Comparison of ENCODE assay signal across 12 cellular contexts in the genomic region with DNA sequence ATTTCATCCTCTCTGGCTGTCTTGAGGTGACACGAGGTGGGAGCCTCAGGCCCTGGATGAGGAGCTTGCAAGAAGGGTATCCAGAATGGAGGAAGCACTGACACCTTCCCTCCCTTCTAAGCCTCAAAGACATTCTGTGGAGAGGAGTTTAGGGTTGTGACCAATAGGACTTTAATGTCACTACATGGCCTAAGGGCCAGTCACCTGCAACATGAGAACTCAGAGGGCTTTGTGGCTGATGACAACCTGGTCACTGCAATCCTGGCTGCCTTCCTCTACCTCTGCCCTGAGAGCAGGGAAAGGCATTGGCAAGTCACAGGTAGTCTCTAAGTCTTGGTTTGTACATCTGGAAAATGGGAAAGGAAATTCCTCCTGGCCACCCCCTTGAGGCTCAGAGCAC. TPM values are rescaled to one million over a fixed set of nuclear protein-coding genes. Genes with fewer than 3 reads are reported as not detected.
DNase-seq lines count a peak whose midpoint lies in the region; ATAC-seq and TF ChIP-seq lines count a peak whose summit lies in the region.
"Had no signal": no experiment of that assay in that cellular context is flagged by ENCODE, and none has a peak within 500 bp of the region (broad histone marks: within the 10 kb centered on the region; RNA-seq: fewer than 3 reads in every experiment).

No MANE protein-coding gene starts in this region.

- no peak for ATAC-seq in HCT116
- ATAC-seq in activated naive CD8-positive, alpha-beta T cell treated with anti-CD3 and anti-CD28 coated beads, Interleukin-2, amount 50 U/mL, for 24 hours, result no peak
- no peak for ATAC-seq in HG02610 (IDR thresholded peaks at IDR 0.05; ENCODE audit: unreplicated experiment)
- ATAC-seq: mucosa of descending colon; stimulated activated naive CD8-positive, alpha-beta T cell treated with anti-CD3 and anti-CD28 coated beads, Interleukin-15, Interleukin-2, amounts not matched to agents 100 U/mL and 50 U/mL, for 24 hours had no signal

- no peaks in the 10 kb centered on the region for H3K27me3 Mint-ChIP-seq in activated naive CD8-positive, alpha-beta T cell treated with anti-CD3 and anti-CD28 coated beads, Interleukin-2, amount 50 U/mL, for 24 hours
- H3K27me3 Mint-ChIP-seq in neural crest cell (ENCODE audit: low read depth), result no peaks in the 10 kb centered on the region

- H3K27ac Mint-ChIP-seq in activated naive CD8-positive, alpha-beta T cell treated with anti-CD3 and anti-CD28 coated beads, Interleukin-2, amount 50 U/mL, for 24 hours, result peak overlapping the region; percentile 59
- no peak overlapping the region for H3K27ac Mint-ChIP-seq in neural crest cell (ENCODE audit: unreplicated experiment)

- H3K79me2 ChIP-seq in HCT116 (ENCODE audit: insufficient read depth, low read length), result peaks cover 100% of the 10 kb centered on the region
- H3K79me2 ChIP-seq in SK-N-SH (ENCODE audit: insufficient read depth), result peaks cover 83% of the 10 kb centered on the region

- peak overlapping the region; percentile 83 to 100 (median 97); a peak in 21 of 22 replicates for H3K4me2 ChIP-seq in BLaER1 treated with 17β-estradiol and CSF1 and Interleukin-3, amounts not matched to agents 10 nM and 100 nM
- H3K4me2 ChIP-seq in HCT116 (ENCODE audit: low read length) (no peak overlapping the region), SK-N-SH (no peak overlapping the region)

- WGBS in SK-N-SH (ENCODE audit: low lambda C conversion rate), result 100% methylated on average over 1 of the region's 1 CpG

- H3K4me3 Mint-ChIP-seq in activated naive CD8-positive, alpha-beta T cell treated with anti-CD3 and anti-CD28 coated beads, Interleukin-2, amount 50 U/mL, for 24 hours, result peak overlapping the region; percentile 83
- peak overlapping the region; percentile 74 for H3K4me3 Mint-ChIP-seq in neural crest cell

- peaks cover 71 to 93% (median 80%) of the 10 kb centered on the region in 10 experiments for H3K4me1 ChIP-seq in BLaER1 treated with 17β-estradiol and CSF1 and Interleukin-3, amounts not matched to agents 10 nM and 100 nM
- H3K4me1 ChIP-seq in HCT116 (ENCODE audit: control insufficient read depth in 1 of 2, insufficient read depth in 2 of 2, low read length in 2 of 2), result peaks cover 5 to 31% of the 10 kb centered on the region in 2 experiments; a peak in 3 of 4 replicates
- peaks cover 0 to 71% of the 10 kb centered on the region in 2 experiments; a peak in 1 of 4 replicates for H3K4me1 ChIP-seq in SK-N-SH (ENCODE audit: control insufficient read depth in 1 of 2, insufficient read depth in 2 of 2, low read depth in 1 of 2, low read length in 1 of 2)

- no peak for TF ChIP-seq POLR2A in HCT116 (IDR thresholded peaks at IDR 0.05; ENCODE audit: borderline replicate concordance, extremely low read depth, insufficient read depth, insufficient read length)

- POLR2A ChIA-PET in HCT116 (lab: Charles Lee) (no interaction called here), SK-N-SH (lab: Yijun Ruan, JAX) (no interaction called here)

- TF ChIP-seq EP300 in SK-N-SH (IDR thresholded peaks at IDR 0.05; ENCODE audit: borderline replicate concordance in 1 of 2, low read depth in 1 of 2, low read length in 1 of 2), result no peak

- peaks cover 68 to 99% (median 92%) of the 10 kb centered on the region in 11 experiments for H4K20me1 ChIP-seq in BLaER1 treated with 17β-estradiol and CSF1 and Interleukin-3, amounts not matched to agents 10 nM and 100 nM
- no peaks in the 10 kb centered on the region for H4K20me1 ChIP-seq in HCT116 (ENCODE audit: insufficient read depth)
- peaks cover 55% of the 10 kb centered on the region for H4K20me1 ChIP-seq in SK-N-SH (ENCODE audit: insufficient read depth)

- RAD21 ChIA-PET in HCT116 (lab: Charles Lee; ENCODE audit: low non-redundant PET in 1 of 2, low total read pairs in 2 of 2, uncharacterized antibody in 2 of 2, unreplicated experiment in 2 of 2), result no interaction called here

- peaks cover 3% of the 10 kb centered on the region for H3K36me3 Mint-ChIP-seq in activated naive CD8-positive, alpha-beta T cell treated with anti-CD3 and anti-CD28 coated beads, Interleukin-2, amount 50 U/mL, for 24 hours (ENCODE audit: low read depth)
- H3K36me3 Mint-ChIP-seq in neural crest cell (ENCODE audit: low read depth), result no peaks in the 10 kb centered on the region

- no peaks in the 10 kb centered on the region for H3K9me3 Mint-ChIP-seq in activated naive CD8-positive, alpha-beta T cell treated with anti-CD3 and anti-CD28 coated beads, Interleukin-2, amount 50 U/mL, for 24 hours
- no peaks in the 10 kb centered on the region for H3K9me3 Mint-ChIP-seq in neural crest cell

- H3F3A ChIP-seq in SK-N-SH (replicated peaks; ENCODE audit: insufficient read depth), result no peaks in the 10 kb centered on the region

- CTCF ChIA-PET in HCT116 (lab: Charles Lee), result no interaction called here
- CTCF ChIA-PET in SK-N-SH (lab: Yijun Ruan, JAX), result interaction anchor here (1.2 to 2.3 kb wide), 2 partner anchors 12 to 16 kb away, joined by 4 to 6 read pairs; no protein-coding TSS in a partner anchor

- no peak overlapping the region for H3K4me3 ChIP-seq in BLaER1 treated with 17β-estradiol and CSF1 and Interleukin-3, amounts not matched to agents 10 nM and 100 nM
- no peak overlapping the region for H3K4me3 ChIP-seq in HCT116 (replicated peaks in 1 of 2; ENCODE audit: low read depth in 1 of 2, low read length in 2 of 2)
- H3K4me3 ChIP-seq in SK-N-SH (ENCODE audit: low read depth in 2 of 2, low read length in 1 of 2), result no peak overlapping the region
- H3K4me3 ChIP-seq: mucosa of descending colon had no signal

- TF ChIP-seq RAD21 in HCT116 (IDR thresholded peaks at IDR 0.05; ENCODE audit: low read depth), result no peak
- no peak for TF ChIP-seq RAD21 in SK-N-SH (IDR thresholded peaks at IDR 0.05; ENCODE audit: low read length)

- H3K9ac ChIP-seq in BLaER1 treated with 17β-estradiol and CSF1 and Interleukin-3, amounts not matched to agents 10 nM and 100 nM, result peak overlapping the region in 9 of 11 experiments; percentile 18 to 61 (median 39); a peak in 9 of 22 replicates
- no peak overlapping the region for H3K9ac ChIP-seq in HCT116 (ENCODE audit: low read length)
- no peak overlapping the region for H3K9ac ChIP-seq in SK-N-SH

- H3K9me3 ChIP-seq in BLaER1 treated with 17β-estradiol and CSF1 and Interleukin-3, amounts not matched to agents 10 nM and 100 nM (replicated peaks in 1 of 11), result no peaks in the 10 kb centered on the region
- H3K9me3 ChIP-seq in HCT116 (ENCODE audit: control insufficient read depth in 1 of 2, insufficient read depth in 1 of 2, low read depth in 1 of 2, low read length in 2 of 2), result no peaks in the 10 kb centered on the region
- no peaks in the 10 kb centered on the region for H3K9me3 ChIP-seq in SK-N-SH
- H3K9me3 ChIP-seq: mucosa of descending colon had no signal

- DNase-seq in HCT116 (ENCODE audit: low read depth, low spot score) (no peak), neural crest cell (ENCODE audit: low read depth, low spot score) (no peak), NCI-H187 treated with DMSO at 0.1 percent for 48 hours (lab: John Stamatoyannopoulos, UW) (no peak), SK-N-SH (no peak), NCI-H82 treated with DMSO at 0.1 percent for 48 hours (lab: John Stamatoyannopoulos, UW; ENCODE audit: unreplicated experiment) (no peak)
- DNase-seq in activated naive CD8-positive, alpha-beta T cell treated with anti-CD3 and anti-CD28 coated beads, Interleukin-2, amount 50 U/mL, for 24 hours, result no peak
- DNase-seq: NCI-H146; NCI-H510A treated with DMSO at 0.1 percent for 48 hours; stimulated activated naive CD8-positive, alpha-beta T cell treated with anti-CD3 and anti-CD28 coated beads, Interleukin-15, Interleukin-2, amounts not matched to agents 100 U/mL and 50 U/mL, for 24 hours had no signal

- peaks cover 46% of the 10 kb centered on the region for H3K4me1 Mint-ChIP-seq in activated naive CD8-positive, alpha-beta T cell treated with anti-CD3 and anti-CD28 coated beads, Interleukin-2, amount 50 U/mL, for 24 hours
- H3K4me1 Mint-ChIP-seq in neural crest cell, result peaks cover 25% of the 10 kb centered on the region

- TF ChIP-seq CTCF in HCT116 (IDR thresholded peaks at IDR 0.05 in 2 of 3, conservative IDR thresholded peaks at IDR 0.05 in 1 of 3; ENCODE audit: borderline replicate concordance in 1 of 3, insufficient read depth in 1 of 3, low read depth in 2 of 3, low read length in 2 of 3) (no peak), neural crest cell (conservative IDR thresholded peaks at IDR 0.05) (no peak), SK-N-SH (IDR thresholded peaks at IDR 0.05) (no peak)

- intact Hi-C loops in HCT116 (cut with micrococcal nuclease), result no loop called here

- H3K9me2 ChIP-seq in HCT116 (ENCODE audit: insufficient read depth) (no peaks in the 10 kb centered on the region), SK-N-SH (no peaks in the 10 kb centered on the region)

- TSS peak; percentile 42 for BruUV-seq in HCT116 (replicated peaks; lab: Mats Ljungman, UMichigan)

- H3K27me3 ChIP-seq in BLaER1 treated with 17β-estradiol and CSF1 and Interleukin-3, amounts not matched to agents 10 nM and 100 nM, result no peaks in the 10 kb centered on the region
- H3K27me3 ChIP-seq in HCT116 (ENCODE audit: insufficient read depth, low read length) (no peaks in the 10 kb centered on the region), SK-N-SH (ENCODE audit: insufficient read depth) (no peaks in the 10 kb centered on the region)

- H2AFZ ChIP-seq in HCT116 (ENCODE audit: low read depth, low read length, poor library complexity, severe bottlenecking) (no peak overlapping the region), SK-N-SH (ENCODE audit: low read depth) (no peak overlapping the region)

- peaks cover 34 to 84% (median 60%) of the 10 kb centered on the region in 11 experiments for H3K36me3 ChIP-seq in BLaER1 treated with 17β-estradiol and CSF1 and Interleukin-3, amounts not matched to agents 10 nM and 100 nM
- H3K36me3 ChIP-seq in HCT116 (ENCODE audit: control insufficient read depth in 1 of 2, insufficient read depth in 2 of 2, low read length in 2 of 2), result peaks cover 0 to 15% of the 10 kb centered on the region in 2 experiments; a peak in 2 of 4 replicates
- H3K36me3 ChIP-seq in SK-N-SH (replicated peaks in 1 of 2; ENCODE audit: control insufficient read depth in 1 of 2, insufficient read depth in 2 of 2, low read length in 1 of 2), result peaks cover 9 to 13% of the 10 kb centered on the region in 2 experiments

- H3K27ac ChIP-seq in BLaER1 treated with 17β-estradiol and CSF1 and Interleukin-3, amounts not matched to agents 10 nM and 100 nM, result peak overlapping the region in 6 of 11 experiments; percentile 13 to 61 (median 56); a peak in 8 of 22 replicates
- H3K27ac ChIP-seq in HCT116 (ENCODE audit: low read depth, low read length) (0 out of 2 replicates have a peak overlapping the region, but pooled peaks have one; percentile 2), SK-N-SH (ENCODE audit: low read depth in 2 of 2, low read length in 1 of 2) (peak overlapping the region in 1 of 2 experiments; percentile 24; a peak in 1 of 4 replicates)

TF ChIP-seq in HCT116, 20 proteins besides CTCF, POLR2A, EP300 and RAD21 (continues in another document):
- TF ChIP-seq POLR2AphosphoS5 (IDR thresholded peaks at IDR 0.05; ENCODE audit: low read depth, low read length), result no peak

RNA-seq across cellular contexts. Expression of a gene that starts 33.7 kb away (rescaled TPM):
- total RNA-seq in HCT116 (2021; ENCODE audit: unreplicated experiment) (47.1 TPM), neural crest cell (29.0 and 29.2 TPM in 2 replicates)
- 31.1 and 33.8 TPM in 2 replicates for polyA plus RNA-seq in HCT116 (2012)
- polyA plus RNA-seq in SK-N-SH (2012; rRNA removed), result 34.9 and 41.4 TPM in 2 replicates
- 16.3 and 23.2 TPM in 2 replicates for polyA plus RNA-seq in SK-N-SH (2012; cell fraction: cytosol; rRNA removed)
- polyA plus RNA-seq in SK-N-SH (2012; cell fraction: nucleus; rRNA removed), result 105 and 113 TPM in 2 replicates

Comparison
In these comparisons a context has a peak if more than half of its experiments do, and no peak if none do; other contexts are left out.
1. H3K4me2 ChIP-seq: peak in BLaER1 treated with 17β-estradiol and CSF1 and Interleukin-3, amounts not matched to agents 10 nM and 100 nM (11 of 11); none in HCT116 (single experiment) and SK-N-SH (single experiment).
2. H3K9ac ChIP-seq: peak in BLaER1 treated with 17β-estradiol and CSF1 and Interleukin-3, amounts not matched to agents 10 nM and 100 nM (9 of 11); none in HCT116 (single experiment) and SK-N-SH (single experiment).